In the genomic region with DNA sequence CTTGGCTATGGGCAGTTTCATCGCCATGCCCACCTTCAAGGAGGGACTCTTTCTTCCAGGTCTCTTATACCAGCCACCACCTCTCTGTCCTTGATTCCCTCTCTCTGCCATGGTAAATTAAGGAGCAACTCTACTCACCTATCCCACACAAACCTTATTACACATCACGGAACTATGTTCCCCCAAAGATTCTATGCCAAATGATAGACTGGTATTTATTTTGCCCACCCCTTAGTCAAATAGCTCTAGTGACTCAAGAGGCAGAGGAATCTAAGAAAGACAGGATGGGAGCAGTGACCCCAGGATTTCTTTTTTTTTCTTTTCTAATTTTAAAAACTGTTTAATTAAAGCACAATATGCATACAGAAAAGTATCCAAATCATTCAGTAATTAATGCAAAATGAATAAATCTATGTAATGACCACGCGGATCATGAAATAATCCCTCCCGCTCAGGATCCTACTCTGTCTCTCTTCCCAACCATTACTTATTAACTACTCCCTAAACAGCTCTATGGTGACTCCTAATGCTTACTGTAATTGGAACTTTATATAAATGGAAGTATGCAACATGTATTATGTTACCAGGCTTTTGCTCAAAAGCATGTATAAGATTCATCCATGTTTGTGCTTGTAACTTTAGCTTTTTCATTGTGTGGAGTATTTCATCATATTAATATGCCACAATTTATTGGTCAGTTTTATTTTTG, we compare ENCODE assay signal across 2 cellular contexts.
A peak's percentile ranks its signal among the peaks of the same experiment; 100 is the strongest.
TF ChIP-seq lines count a peak whose summit lies in the region.

No MANE protein-coding gene starts in this region.

TF ChIP-seq in A549, 52 proteins besides CTCF, POLR2A, EP300 and RAD21:
- TF ChIP-seq JUNB (IDR thresholded peaks at IDR 0.05) (peak; percentile 56), GATA3 (IDR thresholded peaks at IDR 0.05; ENCODE audit: borderline replicate concordance) (peak; percentile 58; the same call in 1 of the 2 replicates), FOSL2 (IDR thresholded peaks at IDR 0.05) (no peak), FOSL2 (CRISPR knock-in tag; IDR thresholded peaks at IDR 0.05) (peak; percentile 47; the same call in 1 of the 2 replicates), ESRRA (IDR thresholded peaks at IDR 0.05; ENCODE audit: borderline replicate concordance, low read length) (no peak), ZFP36 (IDR thresholded peaks at IDR 0.05; ENCODE audit: borderline replicate concordance, partially characterized antibody) (no peak)
- TF ChIP-seq, protein P1, sequence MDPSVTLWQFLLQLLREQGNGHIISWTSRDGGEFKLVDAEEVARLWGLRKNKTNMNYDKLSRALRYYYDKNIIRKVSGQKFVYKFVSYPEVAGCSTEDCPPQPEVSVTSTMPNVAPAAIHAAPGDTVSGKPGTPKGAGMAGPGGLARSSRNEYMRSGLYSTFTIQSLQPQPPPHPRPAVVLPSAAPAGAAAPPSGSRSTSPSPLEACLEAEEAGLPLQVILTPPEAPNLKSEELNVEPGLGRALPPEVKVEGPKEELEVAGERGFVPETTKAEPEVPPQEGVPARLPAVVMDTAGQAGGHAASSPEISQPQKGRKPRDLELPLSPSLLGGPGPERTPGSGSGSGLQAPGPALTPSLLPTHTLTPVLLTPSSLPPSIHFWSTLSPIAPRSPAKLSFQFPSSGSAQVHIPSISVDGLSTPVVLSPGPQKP (IDR thresholded peaks at IDR 0.05; ENCODE audit: low read depth, low read length), result no peak

TF ChIP-seq in SK-N-SH, 30 proteins besides CTCF, POLR2A, EP300 and RAD21:
- TF ChIP-seq MEF2A (IDR thresholded peaks at IDR 0.05; ENCODE audit: borderline replicate concordance, low read depth) (no peak), FOXJ3 (CRISPR knock-in tag; IDR thresholded peaks at IDR 0.05) (no peak), POLR2AphosphoS5 (IDR thresholded peaks at IDR 0.05; ENCODE audit: low read depth, low read length) (no peak), RFX5 (IDR thresholded peaks at IDR 0.05; ENCODE audit: low read length) (no peak), SMC3 (IDR thresholded peaks at IDR 0.05; ENCODE audit: low read depth, low read length) (no peak), CHD2 (IDR thresholded peaks at IDR 0.05; ENCODE audit: low read length, partially characterized antibody) (no peak), JUND (IDR thresholded peaks at IDR 0.05) (no peak)
- TF ChIP-seq, protein P2, sequence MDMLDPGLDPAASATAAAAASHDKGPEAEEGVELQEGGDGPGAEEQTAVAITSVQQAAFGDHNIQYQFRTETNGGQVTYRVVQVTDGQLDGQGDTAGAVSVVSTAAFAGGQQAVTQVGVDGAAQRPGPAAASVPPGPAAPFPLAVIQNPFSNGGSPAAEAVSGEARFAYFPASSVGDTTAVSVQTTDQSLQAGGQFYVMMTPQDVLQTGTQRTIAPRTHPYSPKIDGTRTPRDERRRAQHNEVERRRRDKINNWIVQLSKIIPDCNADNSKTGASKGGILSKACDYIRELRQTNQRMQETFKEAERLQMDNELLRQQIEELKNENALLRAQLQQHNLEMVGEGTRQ (IDR thresholded peaks at IDR 0.05; ENCODE audit: borderline replicate concordance, low read depth, low read length), result no peak
- TF ChIP-seq, protein P3, sequence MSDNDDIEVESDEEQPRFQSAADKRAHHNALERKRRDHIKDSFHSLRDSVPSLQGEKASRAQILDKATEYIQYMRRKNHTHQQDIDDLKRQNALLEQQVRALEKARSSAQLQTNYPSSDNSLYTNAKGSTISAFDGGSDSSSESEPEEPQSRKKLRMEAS (IDR thresholded peaks at IDR 0.05; ENCODE audit: low read depth), result no peak
- TF ChIP-seq, protein P4, sequence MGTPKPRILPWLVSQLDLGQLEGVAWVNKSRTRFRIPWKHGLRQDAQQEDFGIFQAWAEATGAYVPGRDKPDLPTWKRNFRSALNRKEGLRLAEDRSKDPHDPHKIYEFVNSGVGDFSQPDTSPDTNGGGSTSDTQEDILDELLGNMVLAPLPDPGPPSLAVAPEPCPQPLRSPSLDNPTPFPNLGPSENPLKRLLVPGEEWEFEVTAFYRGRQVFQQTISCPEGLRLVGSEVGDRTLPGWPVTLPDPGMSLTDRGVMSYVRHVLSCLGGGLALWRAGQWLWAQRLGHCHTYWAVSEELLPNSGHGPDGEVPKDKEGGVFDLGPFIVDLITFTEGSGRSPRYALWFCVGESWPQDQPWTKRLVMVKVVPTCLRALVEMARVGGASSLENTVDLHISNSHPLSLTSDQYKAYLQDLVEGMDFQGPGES (IDR thresholded peaks at IDR 0.05; ENCODE audit: low read depth, low read length), result no peak
